ENCODE assay signal across 1 cellular context in genomic region chr20:62482970-62483369, GRCh38.
TF ChIP-seq lines count a peak whose summit lies in the region.

No MANE protein-coding gene starts in this region.

TF ChIP-seq in K562, 482 proteins besides CTCF, POLR2A, EP300 and RAD21:
- TF ChIP-seq ZBTB17 (CRISPR knock-in tag; IDR thresholded peaks at IDR 0.05) (no peak), CBFA2T2 (conservative IDR thresholded peaks at IDR 0.05) (no peak), MTF1 (CRISPR knock-in tag; IDR thresholded peaks at IDR 0.05; ENCODE audit: borderline replicate concordance) (no peak), MNT (conservative IDR thresholded peaks at IDR 0.05) (no peak), L3MBTL2 (IDR thresholded peaks at IDR 0.05) (no peak), HDAC3 (IDR thresholded peaks at IDR 0.05; ENCODE audit: borderline replicate concordance, partially characterized antibody) (no peak), SREBF1 (IDR thresholded peaks at IDR 0.05; ENCODE audit: borderline replicate concordance, low read depth, low read length) (no peak), HSF4 (CRISPR knock-in tag; IDR thresholded peaks at IDR 0.05; ENCODE audit: borderline replicate concordance) (no peak), U2AF1 (optimal IDR thresholded peaks at IDR 0.05; ENCODE audit: low read depth, low read length) (no peak), PRDM10 (IDR thresholded peaks at IDR 0.05; ENCODE audit: partially characterized antibody) (no peak), ZFP30 (CRISPR knock-in tag; IDR thresholded peaks at IDR 0.05; ENCODE audit: borderline replicate concordance) (no peak), FOXP4 (CRISPR knock-in tag; IDR thresholded peaks at IDR 0.05; ENCODE audit: borderline replicate concordance) (no peak), FIP1L1 (IDR thresholded peaks at IDR 0.05; ENCODE audit: low read depth, low read length, poor library complexity, severe bottlenecking) (no peak), ZNF589 (CRISPR knock-in tag; IDR thresholded peaks at IDR 0.05; ENCODE audit: low read depth) (no peak), ZNF551 (CRISPR knock-in tag; IDR thresholded peaks at IDR 0.05) (no peak), DMBX1 (CRISPR knock-in tag; IDR thresholded peaks at IDR 0.05; ENCODE audit: borderline replicate concordance) (no peak)
